Comparison of ENCODE assay signal across 20 cellular contexts in genomic region chr20:62770111-62770910, GRCh38. TPM values are rescaled to one million over a fixed set of nuclear protein-coding genes. Genes with fewer than 3 reads are reported as not detected.
"Had no signal": no experiment of that assay in that cellular context is flagged by ENCODE, and none has a peak within 500 bp of the region (broad histone marks: within the 10 kb centered on the region; RNA-seq: fewer than 3 reads in every experiment).

No MANE protein-coding gene starts in this region.

- H3K36me3 ChIP-seq: cardiac muscle cell, neural progenitor cell, ovary, suprapubic skin, vagina had no signal

- H3K27me3 ChIP-seq: cardiac muscle cell, neural progenitor cell, ovary, vagina had no signal

- H3K9me3 ChIP-seq: ovary, suprapubic skin, vagina had no signal

- H3K4me2 ChIP-seq: neural progenitor cell had no signal

- H3K27ac ChIP-seq: cardiac muscle cell, dorsolateral prefrontal cortex, epithelial cell of prostate, neural progenitor cell, ovary, suprapubic skin, vagina had no signal

- DNase-seq: activated CD4-positive, alpha-beta T cell treated with anti-CD3 and anti-CD28 coated beads for 36 hours; activated CD4-positive, alpha-beta T cell treated with anti-CD3 and anti-CD28 coated beads, Interleukin-2, amount 50 U/mL, for 48 hours; activated naive CD4-positive, alpha-beta T cell; activated naive CD8-positive, alpha-beta T cell treated with anti-CD3 and anti-CD28 coated beads for 36 hours; activated T-cell treated with anti-CD3 and anti-CD28 coated beads for 4 hours; amniotic stem cell; dorsolateral prefrontal cortex; foreskin fibroblast; hippocampal formation; islet precursor cell; naive thymus-derived CD4-positive, alpha-beta T cell; ovary; stimulated activated CD8-positive, alpha-beta memory T cell treated with anti-CD3 and anti-CD28 coated beads, Interleukin-4, amount 100 ng/mL, for 48 hours; trophoblast cell had no signal

- ATAC-seq: activated CD4-positive, alpha-beta T cell treated with anti-CD3 and anti-CD28 coated beads for 36 hours; naive thymus-derived CD4-positive, alpha-beta T cell; WTC11 had no signal

- H3K4me3 ChIP-seq: cardiac muscle cell, dorsolateral prefrontal cortex, neural progenitor cell, ovary, suprapubic skin, vagina had no signal

- H3K9ac ChIP-seq: neural progenitor cell had no signal

RNA-seq across cellular contexts. Expression of gene COL9A3, which starts 46.5 kb away (rescaled TPM):
- total RNA-seq: activated CD4-positive, alpha-beta T cell treated with anti-CD3 and anti-CD28 coated beads for 36 hours had no signal
- polyA plus RNA-seq: naive thymus-derived CD4-positive, alpha-beta T cell had no signal
